In the genomic region with DNA sequence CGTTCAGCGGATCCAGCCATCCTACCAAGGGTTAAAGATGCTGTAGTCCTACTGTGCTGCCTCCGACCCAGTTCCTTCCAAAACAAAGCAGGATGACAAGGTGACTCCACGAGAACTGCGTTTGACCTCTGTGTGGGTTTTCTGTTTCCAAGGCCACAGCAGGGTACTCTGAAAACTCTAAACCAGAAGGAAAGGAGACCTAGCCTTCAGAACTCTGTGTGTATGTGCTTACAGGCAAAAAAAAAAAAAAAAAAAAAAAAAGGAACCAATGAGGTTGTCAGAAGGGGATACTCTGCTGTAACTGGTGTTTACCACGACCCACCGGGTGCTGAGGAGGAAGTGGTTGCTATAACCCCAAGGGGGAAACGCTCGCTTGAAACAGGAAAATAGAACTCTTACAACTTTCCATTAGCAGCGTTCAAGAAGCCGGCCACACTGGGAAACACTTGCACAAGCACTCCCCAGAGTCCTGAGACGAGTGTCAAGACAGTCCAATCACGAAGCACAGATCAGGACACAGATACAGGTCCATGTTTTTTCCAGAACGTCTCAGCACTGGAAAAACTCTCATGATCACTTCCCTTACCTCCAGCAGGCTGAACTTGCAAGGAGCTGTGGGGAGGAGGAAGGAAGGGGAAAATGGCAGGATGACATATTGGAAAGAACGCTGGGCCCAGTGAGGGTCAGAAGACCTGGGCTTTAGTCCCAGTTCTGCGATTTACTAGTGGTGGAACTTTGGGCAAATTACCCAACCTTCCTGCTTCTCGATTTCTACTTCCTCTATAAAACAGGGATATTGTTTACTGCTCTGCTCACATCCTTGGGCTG, we compare ENCODE assay signal across 8 cellular contexts.
A peak's percentile ranks its signal among the peaks of the same experiment; 100 is the strongest.
DNase-seq lines count a peak whose midpoint lies in the region; ATAC-seq and TF ChIP-seq lines count a peak whose summit lies in the region.

No MANE protein-coding gene starts in this region.

- H3F3A ChIP-seq in neural progenitor cell (ENCODE audit: low read depth): peaks cover 9% of the 10 kb centered on the region

- ATAC-seq in HG03095 (IDR thresholded peaks at IDR 0.05; ENCODE audit: unreplicated experiment): peak; percentile 76

- H3K9me3 ChIP-seq in neural progenitor cell (ENCODE audit: low read depth): no peaks in the 10 kb centered on the region

- no peak overlapping the region for H3K4me3 ChIP-seq in choroid plexus epithelial cell (ENCODE audit: low read depth, low read length)
- no peak overlapping the region for H3K4me3 ChIP-seq in neural progenitor cell

- H3K27me3 ChIP-seq in neural progenitor cell: peaks cover 12% of the 10 kb centered on the region

- H3K4me1 Mint-ChIP-seq in T-helper 2 cell treated with Interferon-gamma antibody and Interleukin-4, amounts not matched to agents 5 μg/mL and 100 μg/mL, for 36 hours (ENCODE audit: low read depth): peaks cover 78% of the 10 kb centered on the region
- peaks cover 61% of the 10 kb centered on the region for H3K4me1 Mint-ChIP-seq in neural progenitor cell

- H3K9ac ChIP-seq in neural progenitor cell: no peak overlapping the region

- H4K20me1 ChIP-seq in neural progenitor cell (ENCODE audit: low read depth): no peaks in the 10 kb centered on the region

- H3K4me1 ChIP-seq in neural progenitor cell: peaks cover 21% of the 10 kb centered on the region

- H3K27me3 Mint-ChIP-seq in T-helper 2 cell treated with Interferon-gamma antibody and Interleukin-4, amounts not matched to agents 5 μg/mL and 100 μg/mL, for 36 hours (ENCODE audit: low read depth): no peaks in the 10 kb centered on the region
- H3K27me3 Mint-ChIP-seq in neural progenitor cell (ENCODE audit: insufficient read depth, low read depth): peaks cover 7% of the 10 kb centered on the region

- H3K36me3 Mint-ChIP-seq in T-helper 2 cell treated with Interferon-gamma antibody and Interleukin-4, amounts not matched to agents 5 μg/mL and 100 μg/mL, for 36 hours (ENCODE audit: low read depth): peaks cover 31% of the 10 kb centered on the region
- peaks cover 5% of the 10 kb centered on the region for H3K36me3 Mint-ChIP-seq in neural progenitor cell

- H3K27ac ChIP-seq in neural progenitor cell: no peak overlapping the region

- no peak overlapping the region for H3K4me2 ChIP-seq in neural progenitor cell

- no peaks in the 10 kb centered on the region for H3K36me3 ChIP-seq in neural progenitor cell

- no peaks in the 10 kb centered on the region for H3K9me3 Mint-ChIP-seq in T-helper 2 cell treated with Interferon-gamma antibody and Interleukin-4, amounts not matched to agents 5 μg/mL and 100 μg/mL, for 36 hours
- H3K9me3 Mint-ChIP-seq in neural progenitor cell: no peaks in the 10 kb centered on the region

- no peaks in the 10 kb centered on the region for H3K79me2 ChIP-seq in neural progenitor cell (ENCODE audit: low read depth)

- H3K4me3 Mint-ChIP-seq in T-helper 2 cell treated with Interferon-gamma antibody and Interleukin-4, amounts not matched to agents 5 μg/mL and 100 μg/mL, for 36 hours: peak overlapping the region; percentile 73
- H3K4me3 Mint-ChIP-seq in neural progenitor cell: no peak overlapping the region

- DNase-seq in GM19238 (ENCODE audit: insufficient read length, low spot score) (peak; percentile 77), choroid plexus epithelial cell (ENCODE audit: low read depth) (peak; percentile 73), neural progenitor cell (ENCODE audit: low spot score) (no peak), NCI-H2227 treated with DMSO at 0.1 percent for 48 hours (lab: John Stamatoyannopoulos, UW) (no peak), ureter (ENCODE audit: low spot score) (no peak), epidermal melanocyte (ENCODE audit: insufficient read length, low spot score) (no peak)
- DNase-seq in T-helper 2 cell treated with Interferon-gamma antibody and Interleukin-4, amounts not matched to agents 5 μg/mL and 100 μg/mL, for 36 hours (ENCODE audit: low spot score): peak; percentile 66

- TF ChIP-seq CTCF in choroid plexus epithelial cell (conservative IDR thresholded peaks at IDR 0.05; ENCODE audit: low read depth, low read length): no peak
- no peak for TF ChIP-seq CTCF in neural progenitor cell (IDR thresholded peaks at IDR 0.05)

- peak overlapping the region; percentile 92 for H3K27ac Mint-ChIP-seq in T-helper 2 cell treated with Interferon-gamma antibody and Interleukin-4, amounts not matched to agents 5 μg/mL and 100 μg/mL, for 36 hours
- peak overlapping the region; percentile 64 for H3K27ac Mint-ChIP-seq in neural progenitor cell

- H2AFZ ChIP-seq in neural progenitor cell (replicated peaks): no peak overlapping the region

Comparison
In these comparisons a context has a peak if more than half of its experiments do, and no peak if none do; other contexts are left out.
1. DNase-seq: peak in GM19238 (single experiment), T-helper 2 cell treated with Interferon-gamma antibody and Interleukin-4, amounts not matched to agents 5 μg/mL and 100 μg/mL, for 36 hours (single experiment) and choroid plexus epithelial cell (single experiment); none in neural progenitor cell (single experiment), NCI-H2227 treated with DMSO at 0.1 percent for 48 hours (single experiment), ureter (single experiment) and epidermal melanocyte (single experiment).